22 cellular contexts compared by ENCODE assay signal in the genomic region with DNA sequence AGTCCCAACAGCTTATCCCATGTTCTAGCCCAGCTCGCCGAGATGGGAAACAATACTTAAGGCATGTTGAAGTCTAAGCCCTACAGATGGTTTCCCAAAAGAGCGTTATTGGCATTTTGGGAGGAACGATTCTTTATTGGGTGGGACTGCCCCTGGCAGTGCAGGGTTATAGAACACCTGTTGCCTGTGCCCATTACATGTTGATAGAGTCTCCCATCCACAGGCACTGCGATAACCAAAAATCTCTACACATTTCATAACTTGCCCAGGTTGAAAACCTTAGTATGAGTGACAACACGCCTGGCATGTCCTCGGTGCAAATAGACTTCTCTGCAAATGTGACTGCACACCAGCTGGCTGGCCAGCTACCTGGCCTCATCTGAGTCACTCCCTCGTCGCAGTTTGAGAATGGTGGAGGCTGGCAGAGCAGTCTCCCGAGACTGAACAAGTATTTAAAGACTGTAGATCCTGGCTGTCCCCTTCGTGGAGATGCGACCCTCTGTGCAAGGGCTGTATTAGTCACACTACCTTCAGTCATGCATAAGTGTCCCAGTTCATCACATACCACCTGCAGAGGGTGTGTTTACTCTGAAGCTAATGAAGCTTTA.
DNase-seq lines count a peak whose midpoint lies in the region; TF ChIP-seq lines count a peak whose summit lies in the region.
"Had no signal": no experiment of that assay in that cellular context is flagged by ENCODE, and none has a peak within 500 bp of the region (broad histone marks: within the 10 kb centered on the region; RNA-seq: fewer than 3 reads in every experiment).

No MANE protein-coding gene starts in this region.

- no peak overlapping the region for H3K27ac ChIP-seq in brain microvascular endothelial cell
- H3K27ac ChIP-seq: 22Rv1, body of pancreas, testis had no signal

- H3K4me3 ChIP-seq in brain microvascular endothelial cell (ENCODE audit: low read depth, low read length): no peak overlapping the region
- H3K4me3 ChIP-seq: body of pancreas, heart right ventricle, testis had no signal

- H3K27me3 ChIP-seq in brain microvascular endothelial cell (replicated peaks): no peaks in the 10 kb centered on the region
- H3K27me3 ChIP-seq: body of pancreas, testis had no signal

- H3K36me3 ChIP-seq in brain microvascular endothelial cell (replicated peaks): no peaks in the 10 kb centered on the region
- H3K36me3 ChIP-seq: heart right ventricle had no signal

- in situ Hi-C loops in brain microvascular endothelial cell (cut with HindIII; ENCODE audit: low pct_ligation_motif_present, low sequenced_read_pairs): no loop called here

- no peak for TF ChIP-seq CTCF in brain microvascular endothelial cell (IDR thresholded peaks at IDR 0.05; ENCODE audit: low read depth, low read length, missing control alignments)

- DNase-seq in NCI-H2171 treated with DMSO at 0.1 percent for 48 hours (lab: John Stamatoyannopoulos, UW) (peak; percentile 69), NCI-H2171 (lab: John Stamatoyannopoulos, UW) (no peak), kidney tubule cell (ENCODE audit: low spot score) (peak; percentile 82), Ammon's horn (ENCODE audit: low spot score) (no peak), NCI-H345 treated with DMSO at 0.1 percent for 48 hours (lab: John Stamatoyannopoulos, UW; ENCODE audit: unreplicated experiment) (no peak), brain microvascular endothelial cell (no peak)
- DNase-seq in stimulated activated CD4-positive, alpha-beta T cell treated with anti-CD3 and anti-CD28 coated beads, Interleukin-1b, Interleukin-23, amount 100 ng/mL, for 48 hours: peak; percentile 63
- DNase-seq in stimulated activated CD4-positive, alpha-beta T cell treated with anti-CD3 and anti-CD28 coated beads, Interleukin-2, amount 100 ng/mL, for 48 hours: no peak
- DNase-seq: activated CD4-positive, CD25-positive, alpha-beta regulatory T cell treated with anti-CD3 and anti-CD28 coated beads, Interleukin-2, amount 50 U/mL, for 72 hours; activated naive CD8-positive, alpha-beta T cell treated with anti-CD3 and anti-CD28 coated beads, Interleukin-2, amount 10 ng/mL, durations not matched to agents 7 days and 5 days; AML-193; body of pancreas; Caco-2; effector CD4-positive, alpha-beta T cell; heart right ventricle; HFFc6; left colon; naive thymus-derived CD8-positive, alpha-beta T cell; NCI-H1694 treated with DMSO at 0.1 percent for 48 hours; T1000; testis had no signal

Comparison
In these comparisons a context has a peak if more than half of its experiments do, and no peak if none do; other contexts are left out.
1. DNase-seq: peak in NCI-H2171 treated with DMSO at 0.1 percent for 48 hours (single experiment), stimulated activated CD4-positive, alpha-beta T cell treated with anti-CD3 and anti-CD28 coated beads, Interleukin-1b, Interleukin-23, amount 100 ng/mL, for 48 hours (single experiment) and kidney tubule cell (single experiment); none in NCI-H2171 (single experiment), stimulated activated CD4-positive, alpha-beta T cell treated with anti-CD3 and anti-CD28 coated beads, Interleukin-2, amount 100 ng/mL, for 48 hours (0 of 2), Ammon's horn (single experiment), NCI-H345 treated with DMSO at 0.1 percent for 48 hours (single experiment) and brain microvascular endothelial cell (single experiment).